In genomic region chr11:17135934-17136683, GRCh38 we compare ENCODE assay signal across 30 cellular contexts.
"Had no signal": no experiment of that assay in that cellular context is flagged by ENCODE, and none has a peak within 500 bp of the region (broad histone marks: within the 10 kb centered on the region; RNA-seq: fewer than 3 reads in every experiment).

No MANE protein-coding gene starts in this region.

- H3K4me1 Mint-ChIP-seq: activated B cell treated with CpG ODN at 0.5 μM for 24 hours; activated CD4-positive, alpha-beta T cell treated with anti-CD3 and anti-CD28 coated beads for 36 hours; neural crest cell; stimulated activated naive B cell treated with anti-CD40 and anti-IgM and Interleukin-4, amounts not matched to agents 10 μg/mL and 1 μg/mL and 100 μg/mL, for 72 hours had no signal

- DNase-seq: activated B cell treated with CpG ODN at 0.5 μM for 24 hours; activated CD4-positive, alpha-beta T cell treated with anti-CD3 and anti-CD28 coated beads for 36 hours; activated CD4-positive, alpha-beta T cell treated with anti-CD3 and anti-CD28 coated beads, Interleukin-2, amount 50 U/mL, for 4 hours; activated CD8-positive, alpha-beta memory T cell treated with anti-CD3 and anti-CD28 coated beads for 24 hours; activated CD8-positive, alpha-beta memory T cell treated with anti-CD3 and anti-CD28 coated beads, Interleukin-2, amount 50 U/mL, for 4 hours; activated naive CD4-positive, alpha-beta T cell; activated T-cell treated with anti-CD3 and anti-CD28 coated beads, Interleukin-2, amount 50 U/mL, for 4 hours; adrenal gland; brain microvascular endothelial cell; caudate nucleus; effector memory CD8-positive, alpha-beta T cell; heart left ventricle; islet precursor cell; left cardiac atrium; mesenchymal stem cell; mucosa of descending colon; occipital lobe; posterior cingulate gyrus; stimulated activated CD4-positive, alpha-beta T cell treated with anti-CD3 and anti-CD28 coated beads, Interleukin-2, amount 100 ng/mL, for 48 hours; stimulated activated CD8-positive, alpha-beta memory T cell treated with anti-CD3 and anti-CD28 coated beads, Interleukin-4, amount 100 ng/mL, for 48 hours; stimulated activated naive B cell treated with anti-CD40 and anti-IgM and Interleukin-4, amounts not matched to agents 10 μg/mL and 1 μg/mL and 100 μg/mL, for 72 hours had no signal

- ATAC-seq: activated CD4-positive, alpha-beta T cell treated with anti-CD3 and anti-CD28 coated beads for 36 hours; activated T-cell treated with anti-CD3 and anti-CD28 coated beads, Interleukin-2, amount 50 U/mL, for 4 hours; effector memory CD8-positive, alpha-beta T cell; gastroesophageal sphincter; heart left ventricle; left cardiac atrium; mucosa of descending colon; stimulated activated naive B cell treated with anti-CD40 and anti-IgM and Interleukin-4, amounts not matched to agents 10 μg/mL and 1 μg/mL and 100 μg/mL, for 72 hours had no signal

- H3K27me3 Mint-ChIP-seq: activated B cell treated with CpG ODN at 0.5 μM for 24 hours; activated CD4-positive, alpha-beta T cell treated with anti-CD3 and anti-CD28 coated beads for 36 hours; activated naive CD8-positive, alpha-beta T cell; effector memory CD8-positive, alpha-beta T cell; stimulated activated naive B cell treated with anti-CD40 and anti-IgM and Interleukin-4, amounts not matched to agents 10 μg/mL and 1 μg/mL and 100 μg/mL, for 72 hours; type B pancreatic cell had no signal

- H3K9me3 Mint-ChIP-seq: activated B cell treated with CpG ODN at 0.5 μM for 24 hours; activated T-cell treated with anti-CD3 and anti-CD28 coated beads, Interleukin-2, amount 50 U/mL, for 4 hours; activated T-helper 2 cell treated with anti-CD3 and anti-CD28 coated beads, Interferon-gamma antibody, Interleukin-2, Interleukin-4, amounts not matched to agents 10 μg/mL and 5 μg/mL and 100 μg/mL, durations not matched to agents 14 hours and 24 hours and 36 hours; effector memory CD8-positive, alpha-beta T cell; neural crest cell; stimulated activated naive B cell treated with anti-CD40 and anti-IgM and Interleukin-4, amounts not matched to agents 10 μg/mL and 1 μg/mL and 100 μg/mL, for 72 hours; T-helper 2 cell treated with Interferon-gamma antibody and Interleukin-4, amounts not matched to agents 5 μg/mL and 100 μg/mL, for 36 hours; type B pancreatic cell had no signal

- H3K27ac Mint-ChIP-seq: activated B cell treated with CpG ODN at 0.5 μM for 24 hours; activated CD4-positive, alpha-beta T cell treated with anti-CD3 and anti-CD28 coated beads for 36 hours; activated naive CD8-positive, alpha-beta T cell; activated T-helper 2 cell treated with anti-CD3 and anti-CD28 coated beads, Interferon-gamma antibody, Interleukin-2, Interleukin-4, amounts not matched to agents 10 μg/mL and 5 μg/mL and 100 μg/mL, durations not matched to agents 14 hours and 24 hours and 36 hours; effector memory CD8-positive, alpha-beta T cell; T-helper 2 cell treated with Interferon-gamma antibody and Interleukin-4, amounts not matched to agents 5 μg/mL and 100 μg/mL, for 36 hours; type B pancreatic cell had no signal

- H3K27ac ChIP-seq: adrenal gland, ascending aorta, brain microvascular endothelial cell, gastroesophageal sphincter, heart left ventricle, thoracic aorta, vagina had no signal

- H3K27me3 ChIP-seq: adrenal gland, ascending aorta, brain microvascular endothelial cell, gastroesophageal sphincter, heart left ventricle, vagina had no signal

- H3K9me3 ChIP-seq: adrenal gland, ascending aorta, gastroesophageal sphincter, heart left ventricle, mucosa of descending colon, thoracic aorta, vagina had no signal

- H3K4me3 Mint-ChIP-seq: activated B cell treated with CpG ODN at 0.5 μM for 24 hours; activated CD4-positive, alpha-beta T cell treated with anti-CD3 and anti-CD28 coated beads for 36 hours; activated naive CD8-positive, alpha-beta T cell; activated T-cell treated with anti-CD3 and anti-CD28 coated beads, Interleukin-2, amount 50 U/mL, for 4 hours; effector memory CD8-positive, alpha-beta T cell; neural crest cell; stimulated activated naive B cell treated with anti-CD40 and anti-IgM and Interleukin-4, amounts not matched to agents 10 μg/mL and 1 μg/mL and 100 μg/mL, for 72 hours; T-helper 2 cell treated with Interferon-gamma antibody and Interleukin-4, amounts not matched to agents 5 μg/mL and 100 μg/mL, for 36 hours; type B pancreatic cell had no signal

- H3K4me1 ChIP-seq: adrenal gland, ascending aorta, gastroesophageal sphincter, heart left ventricle, vagina had no signal

- H3K4me3 ChIP-seq: adrenal gland, ascending aorta, gastroesophageal sphincter, heart left ventricle, mucosa of descending colon, thoracic aorta, vagina had no signal
